Comparison of ENCODE assay signal across 6 cellular contexts in genomic region chr7:144325868-144326267, GRCh38. TPM values are rescaled to one million over a fixed set of nuclear protein-coding genes. Genes with fewer than 3 reads are reported as not detected.
"Had no signal": no experiment of that assay in that cellular context is flagged by ENCODE, and none has a peak within 500 bp of the region (broad histone marks: within the 10 kb centered on the region; RNA-seq: fewer than 3 reads in every experiment).

No MANE protein-coding gene starts in this region.

RNA-seq across cellular contexts. Expression of gene OR2A1, which starts 13.6 kb away (rescaled TPM):
- total RNA-seq: H1, H4, H7, H9, HFFc6 had no signal

RNA-seq across cellular contexts. Expression of gene ARHGEF5, which starts 29.3 kb away (rescaled TPM):
- total RNA-seq: HFFc6 had no signal

RNA-seq across cellular contexts. Expression of gene CTAGE8, which starts 56.8 kb away (rescaled TPM):
- total RNA-seq: GM23248, H1, H7, HFFc6 had no signal
- polyA plus RNA-seq: GM23248, H1 had no signal
